8 cellular contexts compared by ENCODE assay signal in the genomic region with DNA sequence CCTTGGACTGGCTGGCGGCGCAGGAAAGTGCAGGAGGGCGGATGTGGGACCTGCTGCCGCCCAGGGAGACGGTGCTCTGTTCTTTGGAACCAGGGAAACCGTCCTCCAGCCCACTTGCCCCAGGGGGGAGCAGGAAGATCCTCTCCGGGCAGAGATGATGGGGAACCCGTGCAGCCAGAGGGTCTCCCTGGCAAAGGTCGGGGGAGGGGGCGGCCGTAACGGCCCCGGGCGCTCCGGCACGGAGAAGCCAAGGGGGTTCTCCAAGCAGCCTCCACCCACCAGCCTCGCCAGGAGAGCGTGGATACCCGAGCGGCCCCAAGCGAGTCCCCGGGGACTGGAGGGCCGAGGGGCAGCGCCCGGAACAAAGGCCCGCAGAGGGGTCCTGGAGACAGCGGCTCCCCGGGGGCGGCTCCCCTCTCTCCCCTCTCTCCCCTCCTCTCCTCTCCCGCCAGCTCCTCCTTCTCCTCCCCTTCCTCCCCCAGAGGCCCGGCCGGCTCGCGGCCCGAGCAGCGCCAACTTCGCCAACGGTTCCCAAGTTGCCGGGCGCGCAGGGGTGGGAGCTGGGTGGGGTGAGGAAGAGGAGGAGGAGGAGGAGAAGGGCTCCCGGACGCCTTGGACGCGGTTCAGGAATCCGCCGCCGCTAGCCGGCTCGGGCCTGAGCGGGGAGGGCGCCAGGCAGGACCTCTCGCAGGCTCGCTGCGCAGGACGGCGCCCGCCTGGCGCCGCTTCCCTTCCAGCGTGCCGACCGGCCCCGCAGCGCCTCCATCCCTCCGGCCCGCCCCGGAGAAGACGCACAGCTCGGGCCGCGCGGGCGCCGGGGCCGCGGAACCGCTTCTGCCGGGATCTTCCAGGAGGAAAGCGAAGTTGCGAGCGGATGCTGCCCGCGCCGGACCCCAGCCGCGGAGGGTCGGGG. TPM values are rescaled to one million over a fixed set of nuclear protein-coding genes. Genes with fewer than 3 reads are reported as not detected.
DNase-seq lines count a peak whose midpoint lies in the region; ATAC-seq and TF ChIP-seq lines count a peak whose summit lies in the region.

A gene with protein sequence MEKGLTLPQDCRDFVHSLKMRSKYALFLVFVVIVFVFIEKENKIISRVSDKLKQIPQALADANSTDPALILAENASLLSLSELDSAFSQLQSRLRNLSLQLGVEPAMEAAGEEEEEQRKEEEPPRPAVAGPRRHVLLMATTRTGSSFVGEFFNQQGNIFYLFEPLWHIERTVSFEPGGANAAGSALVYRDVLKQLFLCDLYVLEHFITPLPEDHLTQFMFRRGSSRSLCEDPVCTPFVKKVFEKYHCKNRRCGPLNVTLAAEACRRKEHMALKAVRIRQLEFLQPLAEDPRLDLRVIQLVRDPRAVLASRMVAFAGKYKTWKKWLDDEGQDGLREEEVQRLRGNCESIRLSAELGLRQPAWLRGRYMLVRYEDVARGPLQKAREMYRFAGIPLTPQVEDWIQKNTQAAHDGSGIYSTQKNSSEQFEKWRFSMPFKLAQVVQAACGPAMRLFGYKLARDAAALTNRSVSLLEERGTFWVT (plus strand): TSS at position 640 of the 913 bp plus-strand sequence. CDS start 41,448 bp downstream, outside the sequence.

- ATAC-seq in GM19438 (IDR thresholded peaks at IDR 0.05; ENCODE audit: low read depth, unreplicated experiment) (peak; percentile 58), GM18867 (IDR thresholded peaks at IDR 0.05; ENCODE audit: unreplicated experiment) (no peak)
- peak; percentile 58 for ATAC-seq in activated CD8-positive, alpha-beta T cell treated with anti-CD3 and anti-CD28 coated beads for 36 hours

- intact Hi-C loops in activated CD8-positive, alpha-beta T cell treated with anti-CD3 and anti-CD28 coated beads for 36 hours (cut with micrococcal nuclease) = no loop called here

- no peaks in the 10 kb centered on the region for H3K9me3 Mint-ChIP-seq in activated CD8-positive, alpha-beta T cell treated with anti-CD3 and anti-CD28 coated beads for 36 hours
- H3K9me3 Mint-ChIP-seq in nephron = no peaks in the 10 kb centered on the region

- H3K27ac Mint-ChIP-seq in activated CD8-positive, alpha-beta T cell treated with anti-CD3 and anti-CD28 coated beads for 36 hours = peak within 1 kb of the TSS; percentile 53
- H3K27ac Mint-ChIP-seq in nephron = peak within 1 kb of the TSS; percentile 92 to 98 (median 95)

- DNase-seq in AG08396 (ENCODE audit: low spot score) (peak; percentile 79), fibroblast of villous mesenchyme (ENCODE audit: low read depth) (peak; percentile 60), AML-193 (lab: John Stamatoyannopoulos, UW) (no peak), NCI-H446 treated with DMSO at 0.1 percent for 48 hours (lab: John Stamatoyannopoulos, UW) (no peak)
- no peak for DNase-seq in activated CD8-positive, alpha-beta T cell treated with anti-CD3 and anti-CD28 coated beads for 36 hours

- no peak for TF ChIP-seq CTCF in activated CD8-positive, alpha-beta T cell treated with anti-CD3 and anti-CD28 coated beads for 36 hours (IDR thresholded peaks at IDR 0.05)
- TF ChIP-seq CTCF in fibroblast of villous mesenchyme (IDR thresholded peaks at IDR 0.05; ENCODE audit: insufficient read depth, low read depth, low read length) = no peak
- no peak for TF ChIP-seq CTCF in nephron (IDR thresholded peaks at IDR 0.05; ENCODE audit: unreplicated experiment in 3 of 3)

- CTCF ChIA-PET in activated CD8-positive, alpha-beta T cell treated with anti-CD3 and anti-CD28 coated beads for 36 hours (lab: Charles Lee) = interaction anchor here (1.0 to 2.6 kb wide), 4 partner anchors 10 to 84 kb away, joined by 3 to 14 read pairs (median 4); no protein-coding TSS in a partner anchor

- H3K4me1 Mint-ChIP-seq in activated CD8-positive, alpha-beta T cell treated with anti-CD3 and anti-CD28 coated beads for 36 hours (ENCODE audit: low read depth) = peaks cover 19% of the 10 kb centered on the region
- H3K4me1 Mint-ChIP-seq in nephron = peaks cover 40% of the 10 kb centered on the region

- H3K36me3 Mint-ChIP-seq in activated CD8-positive, alpha-beta T cell treated with anti-CD3 and anti-CD28 coated beads for 36 hours (ENCODE audit: low read depth) = no peaks in the 10 kb centered on the region
- no peaks in the 10 kb centered on the region for H3K36me3 Mint-ChIP-seq in nephron (ENCODE audit: low read depth)

- H3K27me3 Mint-ChIP-seq in activated CD8-positive, alpha-beta T cell treated with anti-CD3 and anti-CD28 coated beads for 36 hours = peaks cover 48% of the 10 kb centered on the region
- peaks cover 13% of the 10 kb centered on the region for H3K27me3 Mint-ChIP-seq in nephron (ENCODE audit: low read depth)

- POLR2A ChIA-PET in activated CD8-positive, alpha-beta T cell treated with anti-CD3 and anti-CD28 coated beads for 36 hours (lab: Charles Lee) = interaction anchor here (1.1 kb wide), 1 partner anchor 129 kb away, joined by 3 read pairs; no protein-coding TSS in a partner anchor

- peak within 1 kb of the TSS; percentile 72 for H3K4me3 Mint-ChIP-seq in activated CD8-positive, alpha-beta T cell treated with anti-CD3 and anti-CD28 coated beads for 36 hours
- peak within 1 kb of the TSS; percentile 98 to 99 (median 99) for H3K4me3 Mint-ChIP-seq in nephron

- peak within 1 kb of the TSS; percentile 78 for H3K4me3 ChIP-seq in fibroblast of villous mesenchyme (ENCODE audit: low read depth, low read length)

RNA-seq across cellular contexts. Expression of the gene that starts here (rescaled TPM):
- total RNA-seq in activated CD8-positive, alpha-beta T cell treated with anti-CD3 and anti-CD28 coated beads for 36 hours = under 1 TPM; 0.20 to 0.36 TPM
- 37.4 and 58.3 TPM in 2 replicates for total RNA-seq in fibroblast of villous mesenchyme

Comparison
In these comparisons a context has a peak if more than half of its experiments do, and no peak if none do; other contexts are left out.
1. RNA of the gene that starts here (total RNA-seq): 37.4 to 58.3 TPM in fibroblast of villous mesenchyme; 0.20 to 0.36 TPM in activated CD8-positive, alpha-beta T cell treated with anti-CD3 and anti-CD28 coated beads for 36 hours; every median in the first group is over 10 times any median in the second.
2. Peak in ATAC-seq in activated CD8-positive, alpha-beta T cell treated with anti-CD3 and anti-CD28 coated beads for 36 hours; RNA of the gene not detected or under 1 TPM.
3. DNase-seq: peak in AG08396 (single experiment) and fibroblast of villous mesenchyme (single experiment); none in activated CD8-positive, alpha-beta T cell treated with anti-CD3 and anti-CD28 coated beads for 36 hours (single experiment), AML-193 (0 of 2) and NCI-H446 treated with DMSO at 0.1 percent for 48 hours (single experiment).